12 cellular contexts compared by ENCODE assay signal in genomic region chr6:136669299-136669699, GRCh38.
DNase-seq lines count a peak whose midpoint lies in the region; ATAC-seq, FAIRE-seq and TF ChIP-seq lines count a peak whose summit lies in the region.
"Had no signal": no experiment of that assay in that cellular context is flagged by ENCODE, and none has a peak within 500 bp of the region (broad histone marks: within the 10 kb centered on the region; RNA-seq: fewer than 3 reads in every experiment).

No MANE protein-coding gene starts in this region.

- ATAC-seq in Panc1 (0 out of 2 replicates have a peak, but pooled peaks have one; percentile 38), GM21529 (IDR thresholded peaks at IDR 0.05; ENCODE audit: unreplicated experiment) (no peak)
- ATAC-seq: activated CD4-positive, CD25-positive, alpha-beta regulatory T cell treated with anti-CD3 and anti-CD28 coated beads, Interleukin-2, amount 50 U/mL, for 24 hours; activated naive CD4-positive, alpha-beta T cell treated with anti-CD3 and anti-CD28 coated beads, Interleukin-2, amount 50 U/mL, for 72 hours had no signal

- no peaks in the 10 kb centered on the region for H3K9me3 ChIP-seq in Panc1 (ENCODE audit: control insufficient read depth, insufficient read depth, low read depth, low read length)
- no peaks in the 10 kb centered on the region for H3K9me3 ChIP-seq in suprapubic skin

- H3K27me3 ChIP-seq in Panc1 (ENCODE audit: control insufficient read depth, insufficient read depth, low read length) (no peaks in the 10 kb centered on the region), suprapubic skin (no peaks in the 10 kb centered on the region)

- peak; percentile 92 for DNase-seq in EH (ENCODE audit: low read depth)
- no peak for DNase-seq in Panc1 (ENCODE audit: low read depth, low spot score)
- DNase-seq in epithelial cell of proximal tubule (ENCODE audit: low read depth) = peak; percentile 91
- DNase-seq in non-pigmented ciliary epithelial cell (ENCODE audit: low read depth) = peak; percentile 94
- no peak for DNase-seq in NCI-H187 treated with DMSO at 0.1 percent for 48 hours (lab: John Stamatoyannopoulos, UW)
- DNase-seq in suprapubic skin (ENCODE audit: low spot score in 2 of 2) = no peak
- DNase-seq in GM19239 (ENCODE audit: insufficient read length, low spot score) = no peak
- DNase-seq: head of caudate nucleus, Kasumi-1 had no signal

- intact Hi-C loops in Panc1 (cut with micrococcal nuclease; ENCODE audit: unreplicated experiment) = no loop called here

- peaks cover 4% of the 10 kb centered on the region; the same call in 1 of the 2 replicates for H3K4me1 ChIP-seq in Panc1 (ENCODE audit: control insufficient read depth, insufficient read depth, low read length)
- no peaks in the 10 kb centered on the region for H3K4me1 ChIP-seq in suprapubic skin

- no peaks in the 10 kb centered on the region for H3K36me3 ChIP-seq in Panc1 (ENCODE audit: control insufficient read depth, insufficient read depth, low read length)
- H3K36me3 ChIP-seq in suprapubic skin = peaks cover 11% of the 10 kb centered on the region

- FAIRE-seq in GM19239 (lab: Jason Lieb, UNC) = no peak

- WGBS in suprapubic skin = 63% methylated on average over 3 of the region's 3 CpGs

- TF ChIP-seq EP300 in suprapubic skin (IDR thresholded peaks at IDR 0.05) = no peak

- H3K27ac ChIP-seq in Panc1 (ENCODE audit: low read length) (no peak overlapping the region), suprapubic skin (no peak overlapping the region)

- TF ChIP-seq POLR2A in suprapubic skin (IDR thresholded peaks at IDR 0.05) = no peak

- no TSS peak for BruUV-seq in Panc1 (replicated peaks; lab: Mats Ljungman, UMichigan)

- POLR2A ChIA-PET in Panc1 (lab: Charles Lee) = no interaction called here

- no peak for TF ChIP-seq CTCF in Panc1 (IDR thresholded peaks at IDR 0.05)
- no peak for TF ChIP-seq CTCF in epithelial cell of proximal tubule (conservative IDR thresholded peaks at IDR 0.05; ENCODE audit: low read depth, low read length)
- TF ChIP-seq CTCF in suprapubic skin (IDR thresholded peaks at IDR 0.05) = no peak

- H3K4me3 ChIP-seq in Panc1 (ENCODE audit: low read depth in 2 of 2, low read length in 2 of 2) = no peak overlapping the region
- H3K4me3 ChIP-seq in epithelial cell of proximal tubule (ENCODE audit: low read depth, low read length) = no peak overlapping the region
- no peak overlapping the region for H3K4me3 ChIP-seq in suprapubic skin

- CTCF ChIA-PET in Panc1 (lab: Charles Lee) = no interaction called here

- in situ Hi-C loops in Panc1 (cut with HindIII; ENCODE audit: low pct_unique_long_range_greater_than_20kb, low sequenced_read_pairs) = no loop called here

Comparison
In these comparisons a context has a peak if more than half of its experiments do, and no peak if none do; other contexts are left out.
1. DNase-seq: peak in EH (single experiment), epithelial cell of proximal tubule (single experiment) and non-pigmented ciliary epithelial cell (single experiment); none in Panc1 (single experiment), NCI-H187 treated with DMSO at 0.1 percent for 48 hours (single experiment), suprapubic skin (0 of 2) and GM19239 (single experiment).